In genomic region chr2:240252191-240252871, GRCh38 we compare ENCODE assay signal across 10 cellular contexts.
DNase-seq lines count a peak whose midpoint lies in the region; ATAC-seq and TF ChIP-seq lines count a peak whose summit lies in the region.
"Had no signal": no experiment of that assay in that cellular context is flagged by ENCODE, and none has a peak within 500 bp of the region (broad histone marks: within the 10 kb centered on the region; RNA-seq: fewer than 3 reads in every experiment).

No MANE protein-coding gene starts in this region.

- no peak for ATAC-seq in lower lobe of right lung
- ATAC-seq: stimulated activated naive CD8-positive, alpha-beta T cell treated with anti-CD3 and anti-CD28 coated beads, Interleukin-15, amount 100 ng/mL, for 72 hours had no signal

- peak in 1 of 2 donors; percentile 64 for DNase-seq in ascending aorta (ENCODE audit: low spot score in 2 of 2)
- peak; percentile 44 for DNase-seq in lower lobe of right lung
- no peak for DNase-seq in nucleus accumbens (lab: John Stamatoyannopoulos, UW)
- DNase-seq in hippocampal formation (lab: John Stamatoyannopoulos, UW), result no peak
- no peak for DNase-seq in iPS-NIHi7 (ENCODE audit: extremely low spot score)
- DNase-seq in AG08396 (ENCODE audit: low spot score), result no peak
- DNase-seq: NCI-H187 treated with DMSO at 0.1 percent for 48 hours; stimulated activated naive CD8-positive, alpha-beta T cell treated with anti-CD3 and anti-CD28 coated beads, Interleukin-15, amount 100 ng/mL, for 72 hours had no signal

- peak overlapping the region in 2 of 3 donors; percentile 86 to 88 for H3K9ac ChIP-seq in skeletal muscle tissue (ENCODE audit: low read depth in 1 of 3, low read length in 3 of 3)

- no peaks in the 10 kb centered on the region for H3K36me3 ChIP-seq in ACC112 (ENCODE audit: insufficient read depth, low read length)
- no peaks in the 10 kb centered on the region for H3K36me3 ChIP-seq in ascending aorta
- H3K36me3 ChIP-seq in lower lobe of right lung, result no peaks in the 10 kb centered on the region
- no peaks in the 10 kb centered on the region for H3K36me3 ChIP-seq in skeletal muscle tissue (ENCODE audit: control insufficient read depth in 3 of 3, insufficient read depth in 3 of 3, low read length in 3 of 3)

- intact Hi-C loops in ascending aorta (cut with DNase I), result loop anchor here (5.0 to 10.0 kb wide), 4 partner anchors 440 to 1525 kb away; partner anchors contain the start of gene SNED1
- intact Hi-C loops in lower lobe of right lung (cut with DNase I), result no loop called here

- H3K27me3 ChIP-seq in ACC112 (ENCODE audit: insufficient read depth, low read length) (no peaks in the 10 kb centered on the region), ascending aorta (no peaks in the 10 kb centered on the region), lower lobe of right lung (ENCODE audit: low read depth) (no peaks in the 10 kb centered on the region), skeletal muscle tissue (ENCODE audit: control insufficient read depth in 3 of 3, insufficient read depth in 3 of 3, low read length in 3 of 3) (no peaks in the 10 kb centered on the region)

- no peaks in the 10 kb centered on the region for H3K79me2 ChIP-seq in ACC112 (ENCODE audit: control insufficient read depth, insufficient read depth, low read length, unreplicated experiment)

- H3K4me1 ChIP-seq in ACC112 (ENCODE audit: control insufficient read depth, insufficient read depth, low read length, unreplicated experiment), result peaks cover 24% of the 10 kb centered on the region
- H3K4me1 ChIP-seq in ascending aorta, result peaks cover 14 to 22% of the 10 kb centered on the region in 2 donors
- H3K4me1 ChIP-seq in lower lobe of right lung, result peaks cover 26% of the 10 kb centered on the region
- H3K4me1 ChIP-seq in skeletal muscle tissue (ENCODE audit: control insufficient read depth in 3 of 3, insufficient read depth in 3 of 3, low read length in 3 of 3), result peaks cover 41 to 82% (median 61%) of the 10 kb centered on the region in 3 donors

- H2AFZ ChIP-seq in ACC112 (ENCODE audit: low read length, unreplicated experiment), result no peak overlapping the region

- TF ChIP-seq CTCF in ascending aorta (IDR thresholded peaks at IDR 0.05) (no peak), lower lobe of right lung (IDR thresholded peaks at IDR 0.05) (no peak)

- H3K27ac ChIP-seq in ACC112 (ENCODE audit: low read depth, low read length) (peak overlapping the region; percentile 90), ascending aorta (peak overlapping the region; percentile 87 to 93), lower lobe of right lung (peak overlapping the region; percentile 74), skeletal muscle tissue (ENCODE audit: low read depth, low read length) (peak overlapping the region; percentile 99)

- H3K4me3 ChIP-seq in ACC112 (ENCODE audit: low read depth, low read length) (no peak overlapping the region), ascending aorta (no peak overlapping the region), lower lobe of right lung (no peak overlapping the region), skeletal muscle tissue (ENCODE audit: low read length in 3 of 3) (no peak overlapping the region)

- no peaks in the 10 kb centered on the region for H3K9me3 ChIP-seq in ascending aorta
- H3K9me3 ChIP-seq in lower lobe of right lung, result no peaks in the 10 kb centered on the region
- no peaks in the 10 kb centered on the region for H3K9me3 ChIP-seq in skeletal muscle tissue (ENCODE audit: control insufficient read depth in 3 of 3, low read length in 3 of 3)
